Comparison of ENCODE assay signal across 17 cellular contexts in the genomic region with DNA sequence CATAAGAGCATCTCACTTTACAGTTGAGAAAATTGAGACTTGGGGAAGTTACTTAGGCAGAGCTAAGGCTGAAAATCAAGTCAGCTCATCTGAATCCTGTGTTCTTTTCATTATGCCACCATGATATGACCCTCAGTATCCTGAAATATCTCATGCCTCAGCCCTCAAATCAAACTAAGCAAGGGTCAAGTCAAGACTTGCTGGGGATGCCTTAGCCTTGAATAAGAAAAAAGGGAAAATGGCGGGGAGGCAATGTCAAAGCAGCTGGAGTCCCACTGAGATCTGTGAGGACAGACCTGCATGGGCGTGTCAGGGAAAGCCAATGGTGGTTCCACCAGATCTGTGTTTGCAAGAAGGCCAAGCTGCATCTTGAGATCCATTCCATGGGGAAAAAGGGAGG.
DNase-seq lines count a peak whose midpoint lies in the region; TF ChIP-seq lines count a peak whose summit lies in the region.
"Had no signal": no experiment of that assay in that cellular context is flagged by ENCODE, and none has a peak within 500 bp of the region (broad histone marks: within the 10 kb centered on the region; RNA-seq: fewer than 3 reads in every experiment).

No MANE protein-coding gene starts in this region.

- H3K4me3 ChIP-seq in mammary epithelial cell (replicated peaks in 1 of 3; ENCODE audit: insufficient read depth in 1 of 3, low read depth in 2 of 3, low read length in 3 of 3) (no peak overlapping the region), breast epithelium (no peak overlapping the region), epithelial cell of esophagus (ENCODE audit: low read length) (no peak overlapping the region), adrenal gland (no peak overlapping the region)
- H3K4me3 ChIP-seq: BLaER1, GM23338 had no signal

- H3K4me1 ChIP-seq in mammary epithelial cell (ENCODE audit: insufficient read depth, low read length): peaks cover 39% of the 10 kb centered on the region
- H3K4me1 ChIP-seq in breast epithelium: no peaks in the 10 kb centered on the region
- H3K4me1 ChIP-seq in adrenal gland (replicated peaks in 1 of 2): peaks cover 5 to 11% of the 10 kb centered on the region in 2 donors
- H3K4me1 ChIP-seq: BLaER1, Caco-2 had no signal

- H3K36me3 Mint-ChIP-seq in mesothelial cell of epicardium: no peaks in the 10 kb centered on the region
- H3K36me3 Mint-ChIP-seq in activated T-cell treated with anti-CD3 and anti-CD28 coated beads, Interleukin-2, amount 50 U/mL, for 24 hours (ENCODE audit: low read depth): no peaks in the 10 kb centered on the region
- H3K36me3 Mint-ChIP-seq: CD8-positive, alpha-beta memory T cell had no signal

- peak overlapping the region; percentile 57 for H2AFZ ChIP-seq in mammary epithelial cell (ENCODE audit: low read depth, low read length)

- CTCF ChIA-PET in mammary epithelial cell (lab: Charles Lee; ENCODE audit: low non-redundant PET): no interaction called here

- DNase-seq in mammary epithelial cell (peak; percentile 23), breast epithelium (ENCODE audit: low spot score in 2 of 2) (no peak), epithelial cell of esophagus (ENCODE audit: low read depth) (peak; percentile 79), mesothelial cell of epicardium (ENCODE audit: low spot score in 2 of 2, unreplicated experiment in 2 of 2) (no peak), adrenal gland (no peak), NOMO-1 treated with DMSO at 0.1 percent for 48 hours (lab: John Stamatoyannopoulos, UW; ENCODE audit: unreplicated experiment) (no peak)
- DNase-seq in activated T-cell treated with anti-CD3 and anti-CD28 coated beads, Interleukin-2, amount 50 U/mL, for 24 hours: no peak
- DNase-seq: 8988T; AML-193; Caco-2; CD8-positive, alpha-beta memory T cell; DND-41; GDM1; H7; IMR-90 had no signal

- in situ Hi-C loops in mammary epithelial cell (cut with MboI; ENCODE audit: low sequenced_read_pairs in 2 of 2): no loop called here

- H3K27me3 ChIP-seq in mammary epithelial cell (ENCODE audit: insufficient read depth, low read length) (no peaks in the 10 kb centered on the region), breast epithelium (no peaks in the 10 kb centered on the region), adrenal gland (no peaks in the 10 kb centered on the region)
- H3K27me3 ChIP-seq: BLaER1 had no signal

- intact Hi-C loops in mammary epithelial cell (cut with micrococcal nuclease) (no loop called here), breast epithelium (cut with DNase I; ENCODE audit: low total_unique reads) (no loop called here), adrenal gland (cut with DNase I) (no loop called here)

- H3K27ac Mint-ChIP-seq in mesothelial cell of epicardium: peak overlapping the region; percentile 69
- no peak overlapping the region for H3K27ac Mint-ChIP-seq in activated T-cell treated with anti-CD3 and anti-CD28 coated beads, Interleukin-2, amount 50 U/mL, for 24 hours
- H3K27ac Mint-ChIP-seq: GM23338 had no signal

- no peaks in the 10 kb centered on the region for H4K20me1 ChIP-seq in mammary epithelial cell (ENCODE audit: insufficient read depth, low read length)
- H4K20me1 ChIP-seq: BLaER1 had no signal

- no peak for TF ChIP-seq CTCF in mammary epithelial cell (conservative IDR thresholded peaks at IDR 0.05 in 1 of 2, IDR thresholded peaks at IDR 0.05 in 1 of 2; ENCODE audit: extremely low read depth in 1 of 2, insufficient read depth in 1 of 2, low read depth in 1 of 2, low read length in 2 of 2)
- no peak for TF ChIP-seq CTCF in breast epithelium (IDR thresholded peaks at IDR 0.05)
- TF ChIP-seq CTCF in epithelial cell of esophagus (IDR thresholded peaks at IDR 0.05; ENCODE audit: insufficient read depth, low read depth, low read length, missing control alignments): no peak
- TF ChIP-seq CTCF in mesothelial cell of epicardium (IDR thresholded peaks at IDR 0.05; ENCODE audit: unreplicated experiment): no peak
- no peak for TF ChIP-seq CTCF in adrenal gland (IDR thresholded peaks at IDR 0.05)

- dilution Hi-C loops in mammary epithelial cell (cut with HindIII; ENCODE audit: low sequenced_read_pairs): no loop called here

- H3K4me1 Mint-ChIP-seq in mesothelial cell of epicardium: peaks cover 33% of the 10 kb centered on the region
- peaks cover under 1% of the 10 kb centered on the region for H3K4me1 Mint-ChIP-seq in activated T-cell treated with anti-CD3 and anti-CD28 coated beads, Interleukin-2, amount 50 U/mL, for 24 hours (ENCODE audit: low read depth)
- H3K4me1 Mint-ChIP-seq: CD8-positive, alpha-beta memory T cell had no signal

- TF ChIP-seq POLR2A in breast epithelium (IDR thresholded peaks at IDR 0.05): no peak
- TF ChIP-seq POLR2A in adrenal gland (IDR thresholded peaks at IDR 0.05): no peak

- H3K9ac ChIP-seq in mammary epithelial cell (ENCODE audit: insufficient read depth, low read length): no peak overlapping the region
- H3K9ac ChIP-seq: BLaER1 had no signal

- BruUV-seq in mammary epithelial cell (replicated peaks; lab: Mats Ljungman, UMichigan): no TSS peak

- no peaks in the 10 kb centered on the region for H3K9me3 Mint-ChIP-seq in mesothelial cell of epicardium
- no peaks in the 10 kb centered on the region for H3K9me3 Mint-ChIP-seq in activated T-cell treated with anti-CD3 and anti-CD28 coated beads, Interleukin-2, amount 50 U/mL, for 24 hours
- H3K9me3 Mint-ChIP-seq: CD8-positive, alpha-beta memory T cell; GM23338 had no signal

- H3K36me3 ChIP-seq in mammary epithelial cell (ENCODE audit: insufficient read depth, low read length) (no peaks in the 10 kb centered on the region), breast epithelium (no peaks in the 10 kb centered on the region), adrenal gland (replicated peaks in 1 of 2) (no peaks in the 10 kb centered on the region)
- H3K36me3 ChIP-seq: BLaER1 had no signal

- no peak overlapping the region for H3K4me2 ChIP-seq in mammary epithelial cell (ENCODE audit: insufficient read depth, low read depth, low read length)
- H3K4me2 ChIP-seq: BLaER1, GM23338 had no signal

- no peak overlapping the region for H3K27ac ChIP-seq in mammary epithelial cell (ENCODE audit: insufficient read depth, low read depth, low read length)
- no peak overlapping the region for H3K27ac ChIP-seq in breast epithelium
- H3K27ac ChIP-seq in adrenal gland: no peak overlapping the region
- H3K27ac ChIP-seq: BLaER1 had no signal

- no peaks in the 10 kb centered on the region for H3K27me3 Mint-ChIP-seq in mesothelial cell of epicardium (ENCODE audit: low read depth)
- H3K27me3 Mint-ChIP-seq in activated T-cell treated with anti-CD3 and anti-CD28 coated beads, Interleukin-2, amount 50 U/mL, for 24 hours: peaks cover 3% of the 10 kb centered on the region

- WGBS in mammary epithelial cell (ENCODE audit: low coverage, missing lambda C conversion rate): 70% methylated on average over 2 of the region's 2 CpGs
- WGBS in adrenal gland, 4 donors: 90 to 94% (median 91%) methylated on average over 2 of the region's 2 CpGs

- H3K9me3 ChIP-seq in mammary epithelial cell (replicated peaks; ENCODE audit: insufficient read depth, low read length) (no peaks in the 10 kb centered on the region), breast epithelium (no peaks in the 10 kb centered on the region), adrenal gland (replicated peaks in 1 of 3) (no peaks in the 10 kb centered on the region)
- H3K9me3 ChIP-seq: Caco-2 had no signal

- no peaks in the 10 kb centered on the region for H3K79me2 ChIP-seq in mammary epithelial cell (ENCODE audit: insufficient read depth, low read length)

- no peak overlapping the region for H3K4me3 Mint-ChIP-seq in mesothelial cell of epicardium
- H3K4me3 Mint-ChIP-seq in activated T-cell treated with anti-CD3 and anti-CD28 coated beads, Interleukin-2, amount 50 U/mL, for 24 hours: no peak overlapping the region
- H3K4me3 Mint-ChIP-seq: CD8-positive, alpha-beta memory T cell; GM23338 had no signal

Comparison
In these comparisons a context has a peak if more than half of its experiments do, and no peak if none do; other contexts are left out.
1. DNase-seq: peak in mammary epithelial cell (single experiment) and epithelial cell of esophagus (single experiment); none in breast epithelium (0 of 2), mesothelial cell of epicardium (0 of 2), adrenal gland (0 of 7), activated T-cell treated with anti-CD3 and anti-CD28 coated beads, Interleukin-2, amount 50 U/mL, for 24 hours (single experiment) and NOMO-1 treated with DMSO at 0.1 percent for 48 hours (single experiment).